Comparison of ENCODE assay signal across 8 cellular contexts in the genomic region with DNA sequence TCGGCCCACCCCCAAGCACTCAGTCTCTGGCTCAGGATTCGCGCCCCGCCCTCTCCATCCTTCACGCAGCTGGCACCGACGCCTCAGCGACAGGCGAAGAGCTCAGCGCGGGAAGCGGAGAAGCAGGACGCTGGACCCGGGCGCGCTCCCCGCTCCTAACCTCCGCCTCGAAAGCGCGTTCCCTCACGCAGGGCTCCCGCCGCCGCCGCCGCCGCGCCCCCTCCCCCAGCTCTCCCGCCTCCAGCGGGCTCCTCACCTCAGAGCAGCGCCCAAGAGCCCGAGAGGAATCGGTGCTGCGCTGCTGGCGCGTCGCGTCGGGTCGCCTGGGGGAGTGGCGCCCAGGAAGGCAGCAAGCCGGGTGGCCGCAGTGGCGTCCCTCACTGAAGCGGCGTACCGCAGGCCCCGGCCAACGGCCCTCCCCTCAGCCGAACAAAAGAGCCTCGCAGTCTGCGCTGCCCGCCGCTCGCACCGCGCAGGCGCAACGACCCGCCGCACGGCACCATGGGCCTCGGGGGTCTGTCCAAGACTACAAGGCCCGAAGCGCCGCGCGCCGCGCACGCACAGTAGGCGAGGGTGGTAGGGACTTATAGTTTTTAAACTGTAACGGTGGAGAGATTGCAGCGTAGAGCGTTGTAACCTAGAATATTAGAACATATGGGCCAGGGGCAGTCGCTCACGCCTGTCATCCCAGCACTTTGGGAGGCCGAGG. TPM values are rescaled to one million over a fixed set of nuclear protein-coding genes. Genes with fewer than 3 reads are reported as not detected.
DNase-seq lines count a peak whose midpoint lies in the region; TF ChIP-seq lines count a peak whose summit lies in the region.

A gene (minus strand): TSS at position 467 of the 709 bp plus-strand sequence. CDS start 24,474 bp downstream, outside the sequence.

- peaks cover 5% of the 10 kb centered on the region for H3K27me3 Mint-ChIP-seq in nephron progenitor cell (ENCODE audit: low read depth, poor library complexity)
- H3K27me3 Mint-ChIP-seq in stimulated activated naive CD8-positive, alpha-beta T cell treated with anti-CD3 and anti-CD28 coated beads, Interleukin-15, Interleukin-2, amounts not matched to agents 100 ng/mL and 50 ng/mL, for 24 hours: no peaks in the 10 kb centered on the region

- peak within 1 kb of the TSS; percentile 96 for H3K4me2 ChIP-seq in MM.1S (ENCODE audit: low read depth, low read length)

- H3K4me3 ChIP-seq in HAP-1 (peak within 1 kb of the TSS; percentile 88), MM.1S (ENCODE audit: low read length) (peak within 1 kb of the TSS; percentile 96)

- DNase-seq in G401 (ENCODE audit: low spot score) (peak; percentile 91), HAP-1 (ENCODE audit: low spot score in 2 of 2) (peak; percentile 94 to 97), MM.1S (peak; percentile 97), SHP77 treated with DMSO at 0.1 percent for 48 hours (lab: John Stamatoyannopoulos, UW) (peak; percentile 91), fibroblast of the conjunctiva (ENCODE audit: low read depth) (peak; percentile 93), nephron progenitor cell (peak; percentile 90)
- peak; percentile 98 for DNase-seq in activated effector memory CD4-positive, alpha-beta T cell treated with anti-CD3 and anti-CD28 coated beads, Interleukin-2, amount 50 U/mL, for 16 hours

- H3K9me3 Mint-ChIP-seq in nephron progenitor cell: peaks cover 22% of the 10 kb centered on the region
- peaks cover 9% of the 10 kb centered on the region for H3K9me3 Mint-ChIP-seq in stimulated activated naive CD8-positive, alpha-beta T cell treated with anti-CD3 and anti-CD28 coated beads, Interleukin-15, Interleukin-2, amounts not matched to agents 100 ng/mL and 50 ng/mL, for 24 hours

- H3K9me3 ChIP-seq in HAP-1: peaks cover 2% of the 10 kb centered on the region; the same call in 1 of the 2 replicates
- no peaks in the 10 kb centered on the region for H3K9me3 ChIP-seq in MM.1S (replicated peaks; ENCODE audit: insufficient read depth, low read length)

- H2AFZ ChIP-seq in MM.1S (ENCODE audit: low read length): peak within 1 kb of the TSS; percentile 94

- in situ Hi-C loops in G401 (cut with HindIII; ENCODE audit: low sequenced_read_pairs) (no loop called here), HAP-1 (cut with MboI; ENCODE audit: low sequenced_read_pairs) (no loop called here)

- H3K9me2 ChIP-seq in MM.1S (replicated peaks; ENCODE audit: insufficient read depth, low read length): no peaks in the 10 kb centered on the region

- TF ChIP-seq CTCF in MM.1S (IDR thresholded peaks at IDR 0.05; ENCODE audit: low read length): no peak
- no peak for TF ChIP-seq CTCF in nephron progenitor cell (IDR thresholded peaks at IDR 0.05)

- peak within 1 kb of the TSS; percentile 99 for H3K27ac Mint-ChIP-seq in nephron progenitor cell
- peak within 1 kb of the TSS; percentile 91 for H3K27ac Mint-ChIP-seq in stimulated activated naive CD8-positive, alpha-beta T cell treated with anti-CD3 and anti-CD28 coated beads, Interleukin-15, Interleukin-2, amounts not matched to agents 100 ng/mL and 50 ng/mL, for 24 hours

- H3K27me3 ChIP-seq in HAP-1 (ENCODE audit: low read depth) (no peaks in the 10 kb centered on the region), MM.1S (replicated peaks; ENCODE audit: insufficient read depth, low read length) (no peaks in the 10 kb centered on the region)

- peaks cover 23% of the 10 kb centered on the region for H3K36me3 Mint-ChIP-seq in nephron progenitor cell (ENCODE audit: low read depth)
- no peaks in the 10 kb centered on the region for H3K36me3 Mint-ChIP-seq in stimulated activated naive CD8-positive, alpha-beta T cell treated with anti-CD3 and anti-CD28 coated beads, Interleukin-15, Interleukin-2, amounts not matched to agents 100 ng/mL and 50 ng/mL, for 24 hours (ENCODE audit: low read depth)

- peaks cover 26% of the 10 kb centered on the region for H3F3A ChIP-seq in MM.1S (ENCODE audit: insufficient read depth, low read length)

- H3K27ac ChIP-seq in MM.1S (ENCODE audit: low read length): peak within 1 kb of the TSS; percentile 73; the same call in 1 of the 2 replicates

- peaks cover 49% of the 10 kb centered on the region for H3K79me2 ChIP-seq in MM.1S (ENCODE audit: low read length)

- H3K4me1 Mint-ChIP-seq in nephron progenitor cell: peaks cover 18% of the 10 kb centered on the region
- peaks cover 55% of the 10 kb centered on the region for H3K4me1 Mint-ChIP-seq in stimulated activated naive CD8-positive, alpha-beta T cell treated with anti-CD3 and anti-CD28 coated beads, Interleukin-15, Interleukin-2, amounts not matched to agents 100 ng/mL and 50 ng/mL, for 24 hours (ENCODE audit: low read depth)

- H3K9ac ChIP-seq in MM.1S (ENCODE audit: low read length): peak within 1 kb of the TSS; percentile 66

- H3K4me3 Mint-ChIP-seq in nephron progenitor cell: peak within 1 kb of the TSS; percentile 100
- H3K4me3 Mint-ChIP-seq in stimulated activated naive CD8-positive, alpha-beta T cell treated with anti-CD3 and anti-CD28 coated beads, Interleukin-15, Interleukin-2, amounts not matched to agents 100 ng/mL and 50 ng/mL, for 24 hours: peak within 1 kb of the TSS; percentile 97

- H3K4me1 ChIP-seq in HAP-1 (peaks cover 3% of the 10 kb centered on the region), MM.1S (ENCODE audit: low read length) (peaks cover 17% of the 10 kb centered on the region)

- H3K36me3 ChIP-seq in HAP-1 (replicated peaks): peaks cover 4% of the 10 kb centered on the region; the same call in 1 of the 2 replicates
- H3K36me3 ChIP-seq in MM.1S (replicated peaks; ENCODE audit: insufficient read depth, low read length): no peaks in the 10 kb centered on the region

- H4K20me1 ChIP-seq in MM.1S (ENCODE audit: insufficient read depth, low read length): no peaks in the 10 kb centered on the region

RNA-seq across cellular contexts. Expression of the gene that starts here (rescaled TPM):
- 54.5 and 65.0 TPM in 2 replicates for total RNA-seq in G401 (2014; rRNA removed; shearing (Covaris generic))

Comparison
In these comparisons a context has a peak if more than half of its experiments do, and no peak if none do; other contexts are left out.
1. Peak in every context shown above with its lines: DNase-seq, H3K4me3 ChIP-seq and H3K27ac ChIP-seq.